In the genomic region with DNA sequence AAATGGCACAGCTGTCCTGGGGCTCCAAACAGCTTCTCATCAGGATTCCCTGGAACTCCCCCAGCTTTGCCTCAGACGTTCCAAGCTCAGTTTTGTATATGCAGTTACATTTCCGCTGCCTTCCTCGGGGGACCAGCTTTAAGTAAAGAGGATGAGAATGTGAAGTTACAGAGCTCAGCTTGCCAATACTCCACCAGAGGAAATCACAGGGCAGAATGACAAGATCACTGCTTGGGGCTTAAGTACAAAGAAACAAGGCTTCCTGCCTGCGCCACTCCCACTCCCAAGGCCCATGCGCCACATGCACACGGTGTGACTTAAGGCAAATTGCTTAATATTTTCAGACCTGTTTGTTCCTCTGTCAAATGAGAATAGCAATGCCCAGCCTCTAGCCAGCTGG, we compare ENCODE assay signal across 1 cellular context.
TF ChIP-seq lines count a peak whose summit lies in the region.

No MANE protein-coding gene starts in this region.

TF ChIP-seq in WTC11, 78 proteins besides CTCF, POLR2A, EP300 and RAD21 (continued from another document):
- TF ChIP-seq ZNF425 (CRISPR knock-in tag; conservative IDR thresholded peaks at IDR 0.05) (no peak), USF1 (CRISPR knock-in tag; IDR thresholded peaks at IDR 0.05) (no peak), NR1H2 (CRISPR knock-in tag; IDR thresholded peaks at IDR 0.05) (no peak), CREM (CRISPR knock-in tag; IDR thresholded peaks at IDR 0.05) (no peak), SP1 (CRISPR knock-in tag; conservative IDR thresholded peaks at IDR 0.05) (no peak)
- TF ChIP-seq, protein P1, sequence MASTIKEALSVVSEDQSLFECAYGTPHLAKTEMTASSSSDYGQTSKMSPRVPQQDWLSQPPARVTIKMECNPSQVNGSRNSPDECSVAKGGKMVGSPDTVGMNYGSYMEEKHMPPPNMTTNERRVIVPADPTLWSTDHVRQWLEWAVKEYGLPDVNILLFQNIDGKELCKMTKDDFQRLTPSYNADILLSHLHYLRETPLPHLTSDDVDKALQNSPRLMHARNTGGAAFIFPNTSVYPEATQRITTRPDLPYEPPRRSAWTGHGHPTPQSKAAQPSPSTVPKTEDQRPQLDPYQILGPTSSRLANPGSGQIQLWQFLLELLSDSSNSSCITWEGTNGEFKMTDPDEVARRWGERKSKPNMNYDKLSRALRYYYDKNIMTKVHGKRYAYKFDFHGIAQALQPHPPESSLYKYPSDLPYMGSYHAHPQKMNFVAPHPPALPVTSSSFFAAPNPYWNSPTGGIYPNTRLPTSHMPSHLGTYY (CRISPR knock-in tag; IDR thresholded peaks at IDR 0.05) = no peak
